In the genomic region with DNA sequence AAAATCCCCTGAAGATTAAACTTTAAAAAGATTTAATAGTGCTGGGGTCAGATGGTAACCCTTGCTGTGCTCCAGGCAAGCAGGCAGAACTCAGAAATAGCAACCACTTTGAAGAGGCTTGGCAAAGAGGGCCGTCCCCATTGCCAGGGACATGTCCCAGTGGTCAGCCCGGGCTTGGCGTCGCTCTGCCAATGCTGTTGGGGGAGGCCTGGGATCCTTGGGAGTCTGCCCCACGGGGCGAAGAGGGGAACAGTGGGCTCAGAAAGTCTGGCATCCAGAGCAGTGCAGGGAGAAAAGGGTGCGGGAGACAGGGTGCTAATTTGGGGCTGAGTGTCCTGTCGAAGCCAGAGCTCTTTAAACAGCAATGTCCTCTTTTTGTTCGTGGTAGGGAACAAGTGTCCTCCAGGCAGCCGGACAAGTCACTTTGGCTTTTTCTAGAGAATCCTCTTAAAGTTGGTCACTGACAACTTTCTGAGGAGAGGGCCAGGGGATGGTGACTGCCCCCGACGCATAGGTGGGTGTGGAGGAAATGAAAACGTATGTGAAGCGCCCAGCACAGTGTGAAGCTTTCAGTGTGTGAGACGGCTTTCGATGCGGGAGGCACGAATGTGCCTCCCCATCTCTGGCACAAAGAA, we compare ENCODE assay signal across 19 cellular contexts. TPM values are rescaled to one million over a fixed set of nuclear protein-coding genes. Genes with fewer than 3 reads are reported as not detected.
"Had no signal": no experiment of that assay in that cellular context is flagged by ENCODE, and none has a peak within 500 bp of the region (broad histone marks: within the 10 kb centered on the region; RNA-seq: fewer than 3 reads in every experiment).

No MANE protein-coding gene starts in this region.

- H3K9me3 ChIP-seq: colonic mucosa, gastroesophageal sphincter, mucosa of descending colon, psoas muscle, thoracic aorta had no signal

- H3K9me3 Mint-ChIP-seq: immature natural killer cell had no signal

- H3K27ac Mint-ChIP-seq: activated CD8-positive, alpha-beta memory T cell treated with anti-CD3 and anti-CD28 coated beads, Interleukin-2, amount 10 ng/mL, durations not matched to agents 7 days and 5 days; activated T-cell treated with anti-CD3 and anti-CD28 coated beads, Interleukin-2, amount 50 U/mL, for 72 hours; immature natural killer cell; naive thymus-derived CD8-positive, alpha-beta T cell; stimulated activated naive CD8-positive, alpha-beta T cell treated with anti-CD3 and anti-CD28 coated beads, Interleukin-15, Interleukin-2, amounts not matched to agents 100 ng/mL and 50 ng/mL, for 24 hours had no signal

- H3K36me3 Mint-ChIP-seq: activated CD8-positive, alpha-beta memory T cell treated with anti-CD3 and anti-CD28 coated beads, Interleukin-2, amount 10 ng/mL, durations not matched to agents 7 days and 5 days; immature natural killer cell; naive thymus-derived CD8-positive, alpha-beta T cell had no signal

- H3K36me3 ChIP-seq: cardiac muscle cell, colonic mucosa, gastroesophageal sphincter, thoracic aorta had no signal

- H3K27ac ChIP-seq: cardiac muscle cell, colonic mucosa, gastroesophageal sphincter, psoas muscle, thoracic aorta had no signal

- H3K4me3 ChIP-seq: cardiac muscle cell, colonic mucosa, gastroesophageal sphincter, mucosa of descending colon, psoas muscle, thoracic aorta had no signal

- H3K4me1 ChIP-seq: colonic mucosa, gastroesophageal sphincter, psoas muscle had no signal

- H3K4me1 Mint-ChIP-seq: activated CD8-positive, alpha-beta memory T cell treated with anti-CD3 and anti-CD28 coated beads, Interleukin-2, amount 10 ng/mL, durations not matched to agents 7 days and 5 days; immature natural killer cell; naive thymus-derived CD8-positive, alpha-beta T cell had no signal

- H3K27me3 Mint-ChIP-seq: activated CD8-positive, alpha-beta memory T cell treated with anti-CD3 and anti-CD28 coated beads, Interleukin-2, amount 10 ng/mL, durations not matched to agents 7 days and 5 days had no signal

- H3K27me3 ChIP-seq: cardiac muscle cell, colonic mucosa had no signal

- DNase-seq: activated CD4-positive, alpha-beta T cell treated with anti-CD3 and anti-CD28 coated beads, Interleukin-2, amount 50 U/mL, for 48 hours; activated CD4-positive, CD25-positive, alpha-beta regulatory T cell treated with anti-CD3 and anti-CD28 coated beads, Interleukin-2, amount 50 U/mL, for 72 hours; activated CD8-positive, alpha-beta memory T cell treated with anti-CD3 and anti-CD28 coated beads, Interleukin-2, amount 10 ng/mL, durations not matched to agents 7 days and 5 days; activated naive CD4-positive, alpha-beta T cell; activated T-cell treated with anti-CD3 and anti-CD28 coated beads, Interleukin-2, amount 50 U/mL, for 72 hours; colonic mucosa; effector CD8-positive, alpha-beta T cell; immature natural killer cell; mucosa of descending colon; psoas muscle; SIG-M5; stimulated activated CD4-positive, alpha-beta T cell treated with anti-CD3 and anti-CD28 coated beads, Interleukin-15, amount 100 ng/mL, for 24 hours; stimulated activated CD4-positive, alpha-beta T cell treated with anti-CD3 and anti-CD28 coated beads, Interleukin-4, amount 100 ng/mL, for 24 hours had no signal

- ATAC-seq: activated CD8-positive, alpha-beta memory T cell treated with anti-CD3 and anti-CD28 coated beads, Interleukin-2, amount 10 ng/mL, durations not matched to agents 7 days and 5 days; activated T-cell treated with anti-CD3 and anti-CD28 coated beads, Interleukin-2, amount 50 U/mL, for 72 hours; gastroesophageal sphincter; mucosa of descending colon; naive thymus-derived CD8-positive, alpha-beta T cell; psoas muscle had no signal

- H3K4me3 Mint-ChIP-seq: activated CD8-positive, alpha-beta memory T cell treated with anti-CD3 and anti-CD28 coated beads, Interleukin-2, amount 10 ng/mL, durations not matched to agents 7 days and 5 days; activated T-cell treated with anti-CD3 and anti-CD28 coated beads, Interleukin-2, amount 50 U/mL, for 72 hours; immature natural killer cell; naive thymus-derived CD8-positive, alpha-beta T cell; stimulated activated naive CD8-positive, alpha-beta T cell treated with anti-CD3 and anti-CD28 coated beads, Interleukin-15, Interleukin-2, amounts not matched to agents 100 ng/mL and 50 ng/mL, for 24 hours had no signal

RNA-seq across cellular contexts. Expression of gene ZNF536, which starts 46.0 kb away (rescaled TPM):
- total RNA-seq: activated CD8-positive, alpha-beta memory T cell treated with anti-CD3 and anti-CD28 coated beads, Interleukin-2, amount 10 ng/mL, durations not matched to agents 7 days and 5 days; lung microvascular endothelial cell; naive thymus-derived CD8-positive, alpha-beta T cell had no signal
- polyA plus RNA-seq: immature natural killer cell; naive thymus-derived CD8-positive, alpha-beta T cell had no signal
